2 cellular contexts compared by ENCODE assay signal in the genomic region with DNA sequence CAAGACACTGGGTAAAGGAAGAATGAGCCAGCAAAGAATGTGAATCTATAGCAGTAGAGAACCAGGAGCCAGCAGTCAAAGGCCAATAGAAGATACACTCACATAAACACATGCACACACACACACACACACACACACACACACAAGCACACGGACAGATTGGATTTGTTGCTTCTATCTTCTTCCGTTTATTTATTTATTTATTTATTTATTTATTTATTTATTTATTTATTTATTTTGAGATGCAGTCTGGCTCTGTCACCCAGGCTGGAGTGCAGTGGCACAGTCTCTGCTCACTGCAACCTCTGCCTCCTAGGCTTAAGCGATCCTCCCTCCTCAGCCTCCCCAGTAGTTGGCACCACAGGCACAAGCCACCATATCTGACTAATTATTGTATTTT.
DNase-seq lines count a peak whose midpoint lies in the region; ATAC-seq, FAIRE-seq and TF ChIP-seq lines count a peak whose summit lies in the region.
"Not testable (repeated sequence)": the region's sequence is repeated elsewhere in the genome, so short reads cannot be mapped to it uniquely, and the experiment has no call there.

No MANE protein-coding gene starts in this region.

- DNase-seq in A549 (ENCODE audit: low read depth in 1 of 2, low spot score in 1 of 2) = not testable (repeated sequence)

- POLR2A ChIA-PET in A549 (lab: Yijun Ruan, JAX); HEK293 (lab: Yijun Ruan, JAX): not testable (repeated sequence)

- TF ChIP-seq RAD21 in A549 (conservative IDR thresholded peaks at IDR 0.05 in 1 of 2, IDR thresholded peaks at IDR 0.05 in 1 of 2) = not testable (repeated sequence)

- 68% methylated on average over 3 of the region's 3 CpGs for WGBS in A549 (ENCODE audit: missing lambda C conversion rate)

- not testable (repeated sequence) for TF ChIP-seq EP300 in A549 (IDR thresholded peaks at IDR 0.05)

- H3K4me1 ChIP-seq in A549; HEK293 (ENCODE audit: control insufficient read depth, insufficient read depth, low read length): not testable (repeated sequence)

- not testable (repeated sequence) for H3K27ac ChIP-seq in A549; HEK293 (ENCODE audit: extremely low read depth, low read depth, low read length)

- H3K4me3 ChIP-seq in A549; HEK293 (ENCODE audit: low read depth, low read length): not testable (repeated sequence)

- TF ChIP-seq POLR2A in A549 (IDR thresholded peaks at IDR 0.05; ENCODE audit: low read length) = not testable (repeated sequence)

- H3K9me3 ChIP-seq in A549; HEK293 (ENCODE audit: control insufficient read depth, insufficient read depth, low read depth, low read length): not testable (repeated sequence)

- not testable (repeated sequence) for FAIRE-seq in A549 (lab: Jason Lieb, UNC)

- CTCF ChIA-PET in A549 (lab: Yijun Ruan, JAX); HEK293 (lab: Yijun Ruan, JAX): not testable (repeated sequence)

- not testable (repeated sequence) for H3K36me3 ChIP-seq in HEK293 (ENCODE audit: control insufficient read depth in 2 of 2, insufficient read depth in 1 of 2, low read length in 2 of 2)

- not testable (repeated sequence) for ATAC-seq in A549

- not testable (repeated sequence) for H3K4me2 ChIP-seq in A549

- TF ChIP-seq CTCF in A549 (IDR thresholded peaks at IDR 0.05); HEK293 (tag by site-specific recombination; IDR thresholded peaks at IDR 0.05): not testable (repeated sequence)

TF ChIP-seq in A549, 52 proteins besides CTCF, POLR2A, EP300 and RAD21:
- peak; percentile 84 for TF ChIP-seq ZC3H11A (IDR thresholded peaks at IDR 0.05)

TF ChIP-seq in HEK293, 187 proteins besides CTCF, POLR2A, EP300 and RAD21 (continues in another document):
- TF ChIP-seq ZNF394 (tag by site-specific recombination; IDR thresholded peaks at IDR 0.05; ENCODE audit: borderline replicate concordance) (peak; percentile 93), ZNF341 (tag by site-specific recombination; IDR thresholded peaks at IDR 0.05; ENCODE audit: low read depth) (peak; percentile 15; the same call in 1 of the 2 replicates), ZNF791 (tag by site-specific recombination; IDR thresholded peaks at IDR 0.05) (peak; percentile 67), ZNF518A (tag by site-specific recombination; conservative IDR thresholded peaks at IDR 0.05; ENCODE audit: low read depth) (peak; percentile 89), ZNF555 (tag by site-specific recombination; conservative IDR thresholded peaks at IDR 0.05) (peak; percentile 90), ZNF560 (tag by site-specific recombination; IDR thresholded peaks at IDR 0.05; ENCODE audit: borderline replicate concordance) (peak; percentile 66; the same call in 1 of the 2 replicates), ZNF202 (tag by site-specific recombination; IDR thresholded peaks at IDR 0.05; ENCODE audit: borderline replicate concordance) (peak; percentile 98), KLF7 (tag by site-specific recombination; IDR thresholded peaks at IDR 0.05; ENCODE audit: borderline replicate concordance) (peak; percentile 38; the same call in 1 of the 2 replicates), ZNF510 (tag by site-specific recombination; IDR thresholded peaks at IDR 0.05; ENCODE audit: insufficient replicate concordance) (peak; percentile 37), ZNF558 (tag by site-specific recombination; IDR thresholded peaks at IDR 0.05) (peak; percentile 78; the same call in 1 of the 2 replicates), ZNF404 (tag by site-specific recombination; IDR thresholded peaks at IDR 0.05) (0 out of 2 replicates have a peak, but pooled peaks have one; percentile 73), ZNF140 (tag by site-specific recombination; IDR thresholded peaks at IDR 0.05) (peak; percentile 89), ZBTB21 (tag by site-specific recombination; IDR thresholded peaks at IDR 0.05) (0 out of 2 replicates have a peak, but pooled peaks have one; percentile 28), ZNF426 (tag by site-specific recombination; IDR thresholded peaks at IDR 0.05) (peak; percentile 87), ZNF354C (tag by site-specific recombination; IDR thresholded peaks at IDR 0.05; ENCODE audit: borderline replicate concordance, low read depth) (peak; percentile 25; the same call in 1 of the 2 replicates), ZNF292 (tag by site-specific recombination; IDR thresholded peaks at IDR 0.05; ENCODE audit: borderline replicate concordance, low read depth) (peak; percentile 69; the same call in 1 of the 2 replicates), SP3 (tag by site-specific recombination; IDR thresholded peaks at IDR 0.05) (peak; percentile 32; the same call in 1 of the 2 replicates), ZNF138 (tag by site-specific recombination; IDR thresholded peaks at IDR 0.05; ENCODE audit: borderline replicate concordance) (0 out of 2 replicates have a peak, but pooled peaks have one; percentile 65), ZNF514 (tag by site-specific recombination; IDR thresholded peaks at IDR 0.05) (peak; percentile 41; the same call in 1 of the 2 replicates)
- TF ChIP-seq, protein P1, sequence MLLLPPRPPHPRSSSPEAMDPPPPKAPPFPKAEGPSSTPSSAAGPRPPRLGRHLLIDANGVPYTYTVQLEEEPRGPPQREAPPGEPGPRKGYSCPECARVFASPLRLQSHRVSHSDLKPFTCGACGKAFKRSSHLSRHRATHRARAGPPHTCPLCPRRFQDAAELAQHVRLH (tag by site-specific recombination; IDR thresholded peaks at IDR 0.05) = 0 out of 2 replicates have a peak, but pooled peaks have one; percentile 22
- TF ChIP-seq, protein P2, sequence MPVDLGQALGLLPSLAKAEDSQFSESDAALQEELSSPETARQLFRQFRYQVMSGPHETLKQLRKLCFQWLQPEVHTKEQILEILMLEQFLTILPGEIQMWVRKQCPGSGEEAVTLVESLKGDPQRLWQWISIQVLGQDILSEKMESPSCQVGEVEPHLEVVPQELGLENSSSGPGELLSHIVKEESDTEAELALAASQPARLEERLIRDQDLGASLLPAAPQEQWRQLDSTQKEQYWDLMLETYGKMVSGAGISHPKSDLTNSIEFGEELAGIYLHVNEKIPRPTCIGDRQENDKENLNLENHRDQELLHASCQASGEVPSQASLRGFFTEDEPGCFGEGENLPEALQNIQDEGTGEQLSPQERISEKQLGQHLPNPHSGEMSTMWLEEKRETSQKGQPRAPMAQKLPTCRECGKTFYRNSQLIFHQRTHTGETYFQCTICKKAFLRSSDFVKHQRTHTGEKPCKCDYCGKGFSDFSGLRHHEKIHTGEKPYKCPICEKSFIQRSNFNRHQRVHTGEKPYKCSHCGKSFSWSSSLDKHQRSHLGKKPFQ (tag by site-specific recombination; IDR thresholded peaks at IDR 0.05) = peak; percentile 31; the same call in 1 of the 2 replicates
- TF ChIP-seq, protein P3, sequence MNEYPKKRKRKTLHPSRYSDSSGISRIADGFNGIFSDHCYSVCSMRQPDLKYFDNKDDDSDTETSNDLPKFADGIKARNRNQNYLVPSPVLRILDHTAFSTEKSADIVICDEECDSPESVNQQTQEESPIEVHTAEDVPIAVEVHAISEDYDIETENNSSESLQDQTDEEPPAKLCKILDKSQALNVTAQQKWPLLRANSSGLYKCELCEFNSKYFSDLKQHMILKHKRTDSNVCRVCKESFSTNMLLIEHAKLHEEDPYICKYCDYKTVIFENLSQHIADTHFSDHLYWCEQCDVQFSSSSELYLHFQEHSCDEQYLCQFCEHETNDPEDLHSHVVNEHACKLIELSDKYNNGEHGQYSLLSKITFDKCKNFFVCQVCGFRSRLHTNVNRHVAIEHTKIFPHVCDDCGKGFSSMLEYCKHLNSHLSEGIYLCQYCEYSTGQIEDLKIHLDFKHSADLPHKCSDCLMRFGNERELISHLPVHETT (tag by site-specific recombination; IDR thresholded peaks at IDR 0.05) = 0 out of 2 replicates have a peak, but pooled peaks have one; percentile 19
